ENCODE assay signal across 15 cellular contexts in the genomic region with DNA sequence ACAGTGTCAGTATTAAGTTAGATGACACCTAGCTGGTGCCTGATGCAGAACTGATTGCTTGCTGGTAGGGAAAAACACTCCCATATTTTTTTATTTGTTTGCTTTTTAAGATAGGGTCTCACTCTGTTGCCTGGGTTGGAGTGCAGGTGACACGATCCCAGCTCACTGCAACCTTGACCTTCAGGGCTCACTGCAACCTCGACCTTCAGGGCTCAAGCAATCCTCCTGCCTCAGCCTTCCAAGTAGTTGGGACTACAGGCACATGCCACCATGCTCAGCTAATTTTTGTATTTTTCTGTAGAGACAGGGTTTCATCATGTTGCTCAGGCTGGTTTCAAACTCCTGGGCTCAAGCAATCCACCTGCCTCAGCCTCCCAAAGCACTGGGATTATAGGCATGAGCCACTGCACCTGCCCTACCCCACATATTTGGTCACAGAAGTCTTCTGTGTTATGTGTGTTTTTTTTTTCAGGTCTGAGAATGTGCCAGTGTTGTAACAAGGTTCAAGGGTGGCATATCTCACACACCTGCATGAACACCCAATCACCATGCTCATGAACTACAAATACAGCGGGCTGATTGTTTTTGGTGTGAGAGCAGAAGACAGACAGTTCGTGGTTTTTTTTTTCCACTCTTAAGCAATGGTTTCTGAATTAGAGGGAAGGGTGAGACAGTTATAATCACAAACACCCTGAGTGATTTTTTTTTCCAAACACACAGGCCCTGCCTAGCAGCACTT. TPM values are rescaled to one million over a fixed set of nuclear protein-coding genes. Genes with fewer than 3 reads are reported as not detected.
DNase-seq lines count a peak whose midpoint lies in the region; ATAC-seq and TF ChIP-seq lines count a peak whose summit lies in the region.
"Had no signal": no experiment of that assay in that cellular context is flagged by ENCODE, and none has a peak within 500 bp of the region (broad histone marks: within the 10 kb centered on the region; RNA-seq: fewer than 3 reads in every experiment).

No MANE protein-coding gene starts in this region.

- in situ Hi-C loops in transverse colon (cut with MboI; ENCODE audit: low pct_ligation_motif_present in 1 of 4, low pct_unique_long_range_greater_than_20kb in 1 of 4, low sequenced_read_pairs in 3 of 4) = no loop called here

- H3K27me3 ChIP-seq in left lung (no peaks in the 10 kb centered on the region), transverse colon (no peaks in the 10 kb centered on the region), heart right ventricle (no peaks in the 10 kb centered on the region), BE2C (no peaks in the 10 kb centered on the region)
- H3K27me3 ChIP-seq: MG63 had no signal

- peaks cover 0 to 32% of the 10 kb centered on the region in 2 donors for H3K4me1 ChIP-seq in left lung
- H3K4me1 ChIP-seq in transverse colon = peaks cover 4 to 57% (median 30%) of the 10 kb centered on the region in 4 donors
- peaks cover 0 to 53% (median 31%) of the 10 kb centered on the region in 9 donors for H3K4me1 ChIP-seq in heart right ventricle
- H3K4me1 ChIP-seq in BE2C = no peaks in the 10 kb centered on the region

- H3K9me3 ChIP-seq in left lung = no peaks in the 10 kb centered on the region
- no peaks in the 10 kb centered on the region for H3K9me3 ChIP-seq in transverse colon
- no peaks in the 10 kb centered on the region for H3K9me3 ChIP-seq in heart right ventricle
- no peaks in the 10 kb centered on the region for H3K9me3 ChIP-seq in BE2C
- H3K9me3 ChIP-seq: MG63 had no signal

- TF ChIP-seq POLR2A in NB4 (IDR thresholded peaks at IDR 0.05; ENCODE audit: extremely low read depth, insufficient read length) (no peak), transverse colon (IDR thresholded peaks at IDR 0.05) (no peak)

- TF ChIP-seq EP300 in transverse colon (IDR thresholded peaks at IDR 0.05; ENCODE audit: low read depth) = no peak

- H3K36me3 ChIP-seq in left lung (no peaks in the 10 kb centered on the region), transverse colon (no peaks in the 10 kb centered on the region), heart right ventricle (peaks cover 0 to 12% (median 0%) of the 10 kb centered on the region in 9 donors), BE2C (no peaks in the 10 kb centered on the region)

- WGBS in transverse colon (ENCODE audit: low coverage in 1 of 2), 2 donors = 55 to 71% methylated on average over 2 to 4 of the region's 4 CpGs
- WGBS in heart right ventricle, 2 donors = 84 to 86% methylated on average over 4 of the region's 4 CpGs

- intact Hi-C loops in left lung (cut with DNase I) = no loop called here
- intact Hi-C loops in transverse colon (cut with DNase I; ENCODE audit: low total_unique reads) = no loop called here
- intact Hi-C loops in heart right ventricle (cut with DNase I) = no loop called here

- H3K27ac ChIP-seq in left lung = no peak overlapping the region
- peak overlapping the region; percentile 50 to 67 (median 64) for H3K27ac ChIP-seq in transverse colon
- no peak overlapping the region for H3K27ac ChIP-seq in heart right ventricle

- peak; percentile 58 for ATAC-seq in left lung
- no peak for ATAC-seq in HG03039 (IDR thresholded peaks at IDR 0.05; ENCODE audit: unreplicated experiment)
- ATAC-seq in heart right ventricle = no peak
- ATAC-seq: sciatic nerve had no signal

- H3K4me3 ChIP-seq in NB4 (ENCODE audit: low read depth, low read length) (no peak overlapping the region), left lung (no peak overlapping the region), transverse colon (no peak overlapping the region), heart right ventricle (no peak overlapping the region), BE2C (ENCODE audit: low read depth, low read length) (no peak overlapping the region)
- H3K4me3 ChIP-seq: MG63 had no signal

- peak; percentile 17 for DNase-seq in activated effector memory CD4-positive, alpha-beta T cell treated with anti-CD3 and anti-CD28 coated beads, Interleukin-2, amount 50 U/mL, for 16 hours
- no peak for DNase-seq in activated effector memory CD4-positive, alpha-beta T cell treated with Interleukin-2 at 50 U/mL for 16 hours
- DNase-seq in NB4 (ENCODE audit: low read depth) (peak; percentile 40), left lung (no peak), transverse colon (peak; percentile 31), heart right ventricle (no peak), BE2C (no peak)
- DNase-seq: activated CD4-positive, alpha-beta T cell treated with anti-CD3 and anti-CD28 coated beads, Interleukin-2, amount 50 U/mL, for 48 hours; effector CD4-positive, alpha-beta T cell; HFFc6; MG63; NCI-H2081; NCI-H82 had no signal

- TF ChIP-seq CTCF in NB4 (IDR thresholded peaks at IDR 0.05; ENCODE audit: low read depth, low read length) = no peak
- TF ChIP-seq CTCF in left lung (IDR thresholded peaks at IDR 0.05) = no peak
- no peak for TF ChIP-seq CTCF in transverse colon (IDR thresholded peaks at IDR 0.05)
- TF ChIP-seq CTCF in heart right ventricle (IDR thresholded peaks at IDR 0.05) = no peak
- no peak for TF ChIP-seq CTCF in BE2C (IDR thresholded peaks at IDR 0.05; ENCODE audit: low read depth, low read length)

RNA-seq across cellular contexts. Expression of a gene that starts 22.8 kb away (rescaled TPM):
- total RNA-seq in left lung = 100 to 1,000 TPM; 105 to 116 TPM
- total RNA-seq in transverse colon = 100 to 1,000 TPM in 3 of 4 donors, 10 to 100 TPM in 1; 37.0 to 131 (median 116) TPM
- total RNA-seq in heart right ventricle = 10 to 100 TPM; 43.3 to 65.8 (median 52.8) TPM
- polyA plus RNA-seq in heart right ventricle = 10 to 100 TPM; 20.7 to 24.0 TPM
- polyA plus RNA-seq in BE2C (2012; ENCODE audit: insufficient read depth, insufficient read length, low read depth) = 47.6 TPM

RNA-seq across cellular contexts. Expression of a gene that starts 55.5 kb away (rescaled TPM):
- 100 to 1,000 TPM in 1 of 2 donors, 10 to 100 TPM in 1; 66.8 to 131 TPM for total RNA-seq in left lung
- 10 to 100 TPM in 3 of 4 donors, 1 to 10 TPM in 1; 8.7 to 50.4 (median 20.2) TPM for total RNA-seq in transverse colon
- 10 to 100 TPM; 12.9 to 52.0 (median 21.8) TPM for total RNA-seq in heart right ventricle
- polyA plus RNA-seq in heart right ventricle = 100 to 1,000 TPM in 1 of 2 donors, 10 to 100 TPM in 1; 31.8 to 169 TPM
- 506 TPM for polyA plus RNA-seq in BE2C (2012; ENCODE audit: insufficient read depth, insufficient read length, low read depth)

Comparison
In these comparisons a context has a peak if more than half of its experiments do, and no peak if none do; other contexts are left out.
1. DNase-seq: peak in activated effector memory CD4-positive, alpha-beta T cell treated with anti-CD3 and anti-CD28 coated beads, Interleukin-2, amount 50 U/mL, for 16 hours (single experiment), NB4 (single experiment) and transverse colon (single experiment); none in activated effector memory CD4-positive, alpha-beta T cell treated with Interleukin-2 at 50 U/mL for 16 hours (single experiment), left lung (0 of 2), heart right ventricle (0 of 2) and BE2C (single experiment).
2. H3K27ac ChIP-seq: peak in transverse colon (4 of 4); none in left lung (0 of 2) and heart right ventricle (0 of 10).